Comparison of ENCODE assay signal across 8 cellular contexts in the genomic region with DNA sequence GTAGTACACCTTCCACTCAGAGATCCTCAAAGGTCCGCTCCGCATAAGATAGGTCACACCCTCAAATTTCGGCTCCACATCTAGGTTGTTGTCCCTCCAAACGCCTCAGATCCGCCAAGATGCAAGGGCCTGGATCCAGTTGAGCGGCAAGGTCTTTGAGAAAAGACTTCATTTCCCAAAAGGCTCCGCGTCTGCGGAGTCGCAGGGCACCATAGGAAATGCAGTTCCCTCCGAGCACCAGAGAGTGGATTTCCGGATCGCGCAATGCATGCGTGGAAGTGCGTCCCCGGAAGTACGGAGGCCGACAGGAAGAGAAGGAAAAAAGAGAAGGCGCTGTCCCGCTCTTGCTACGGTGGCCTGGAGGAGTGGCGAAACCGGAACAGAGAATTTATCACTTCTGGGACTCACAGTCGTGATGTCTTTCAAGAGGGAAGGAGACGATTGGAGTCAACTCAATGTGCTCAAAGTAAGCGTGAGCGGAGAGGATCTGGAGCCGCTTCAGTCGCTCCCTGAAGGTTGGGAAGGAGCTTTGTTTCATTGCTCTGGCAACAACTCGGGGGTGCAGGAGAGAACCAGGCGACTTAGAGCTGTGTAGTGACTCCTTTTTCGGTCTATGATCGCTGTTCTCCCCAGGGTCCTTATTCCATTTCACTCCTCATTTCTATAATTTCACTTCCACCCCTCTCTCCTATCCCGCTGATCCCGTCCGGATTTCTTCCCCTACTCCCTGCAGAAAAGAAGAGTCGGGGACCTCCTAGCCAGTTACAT. TPM values are rescaled to one million over a fixed set of nuclear protein-coding genes. Genes with fewer than 3 reads are reported as not detected.
DNase-seq lines count a peak whose midpoint lies in the region; ATAC-seq and TF ChIP-seq lines count a peak whose summit lies in the region.

A gene with protein sequence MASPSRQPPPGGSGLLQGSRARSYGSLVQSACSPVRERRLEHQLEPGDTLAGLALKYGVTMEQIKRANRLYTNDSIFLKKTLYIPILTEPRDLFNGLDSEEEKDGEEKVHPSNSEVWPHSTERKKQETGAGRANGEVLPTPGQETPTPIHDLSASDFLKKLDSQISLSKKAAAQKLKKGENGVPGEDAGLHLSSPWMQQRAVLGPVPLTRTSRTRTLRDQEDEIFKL (minus strand): TSS at position 165 of the 768 bp plus-strand sequence. CDS start 644 bp downstream, outside the sequence.
A gene with protein sequence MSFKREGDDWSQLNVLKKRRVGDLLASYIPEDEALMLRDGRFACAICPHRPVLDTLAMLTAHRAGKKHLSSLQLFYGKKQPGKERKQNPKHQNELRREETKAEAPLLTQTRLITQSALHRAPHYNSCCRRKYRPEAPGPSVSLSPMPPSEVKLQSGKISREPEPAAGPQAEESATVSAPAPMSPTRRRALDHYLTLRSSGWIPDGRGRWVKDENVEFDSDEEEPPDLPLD (plus strand): TSS at position 407 of the 768 bp plus-strand sequence. CDS start 9 bp downstream, at position 416.

- H3K4me1 ChIP-seq in SK-N-SH (ENCODE audit: control insufficient read depth in 1 of 2, insufficient read depth in 2 of 2, low read depth in 1 of 2, low read length in 1 of 2), result peaks cover 4 to 15% of the 10 kb centered on the region in 2 experiments; a peak in 2 of 4 replicates

- H3F3A ChIP-seq in SK-N-SH (replicated peaks; ENCODE audit: insufficient read depth), result no peaks in the 10 kb centered on the region

- H3K9ac ChIP-seq in SK-N-SH, result peak within 1 kb of the TSS; percentile 83

- no peaks in the 10 kb centered on the region for H3K9me3 ChIP-seq in SK-N-SH

- H3K27me3 ChIP-seq in SK-N-SH (ENCODE audit: insufficient read depth), result no peaks in the 10 kb centered on the region

- peaks cover 22 to 25% of the 10 kb centered on the region in 2 donors for H3K36me3 Mint-ChIP-seq in activated naive CD4-positive, alpha-beta T cell treated with anti-CD3 and anti-CD28 coated beads, Interleukin-2, amount 50 U/mL, for 72 hours

- peaks cover 40% of the 10 kb centered on the region for H3K79me2 ChIP-seq in SK-N-SH (ENCODE audit: insufficient read depth)

- TF ChIP-seq RAD21 in SK-N-SH (IDR thresholded peaks at IDR 0.05; ENCODE audit: low read length), result no peak

- peak within 1 kb of the TSS; percentile 89 for H2AFZ ChIP-seq in SK-N-SH (ENCODE audit: low read depth)

- no peak for TF ChIP-seq CTCF in SK-N-SH (IDR thresholded peaks at IDR 0.05)

- CTCF ChIA-PET in SK-N-SH (lab: Yijun Ruan, JAX), result interaction anchor here (0.6 to 1.8 kb wide), 7 partner anchors 10 to 142 kb away, joined by 3 to 12 read pairs (median 4); a partner anchor contains a TSS

- TF ChIP-seq EP300 in SK-N-SH (IDR thresholded peaks at IDR 0.05; ENCODE audit: borderline replicate concordance in 1 of 2, low read depth in 1 of 2, low read length in 1 of 2), result peak in 1 of 2 experiments; percentile 34; a peak in 2 of 4 replicates

- no peaks in the 10 kb centered on the region for H4K20me1 ChIP-seq in SK-N-SH (ENCODE audit: insufficient read depth)

- peaks cover 17 to 35% of the 10 kb centered on the region in 2 experiments for H3K36me3 ChIP-seq in SK-N-SH (replicated peaks in 1 of 2; ENCODE audit: control insufficient read depth in 1 of 2, insufficient read depth in 2 of 2, low read length in 1 of 2)

- peak within 1 kb of the TSS; percentile 76 to 92 for H3K27ac ChIP-seq in SK-N-SH (ENCODE audit: low read depth in 2 of 2, low read length in 1 of 2)

- ATAC-seq in HG02588 (IDR thresholded peaks at IDR 0.05; ENCODE audit: unreplicated experiment), result peak; percentile 85
- peak; percentile 95 to 96 for ATAC-seq in activated naive CD4-positive, alpha-beta T cell treated with anti-CD3 and anti-CD28 coated beads, Interleukin-2, amount 50 U/mL, for 72 hours

- POLR2A ChIA-PET in SK-N-SH (lab: Yijun Ruan, JAX), result interaction anchor here (0.6 to 1.0 kb wide), 3 partner anchors 23 to 95 kb away, joined by 3 to 4 read pairs (median 3); a partner anchor contains a TSS

- peak within 1 kb of the TSS; percentile 87 for H3K4me3 ChIP-seq in GM08714 (ENCODE audit: low read length)
- peak within 1 kb of the TSS; percentile 84 to 86 for H3K4me3 ChIP-seq in SK-N-SH (ENCODE audit: low read depth in 2 of 2, low read length in 1 of 2)

- WGBS in SK-N-SH (ENCODE audit: low lambda C conversion rate), result under 1% methylated on average over 38 of the region's 38 CpGs

- DNase-seq in NCI-H1092 (lab: John Stamatoyannopoulos, UW), result peak; percentile 99
- DNase-seq in SK-N-SH, result peak; percentile 88
- DNase-seq in activated naive CD4-positive, alpha-beta T cell treated with anti-CD3 and anti-CD28 coated beads, Interleukin-2, amount 50 U/mL, for 72 hours (ENCODE audit: low spot score in 2 of 2), result peak; percentile 94 to 97
- peak; percentile 84 for DNase-seq in glomerular endothelial cell (ENCODE audit: extremely low read depth, low read depth, low spot score)
- DNase-seq in nucleus accumbens (lab: John Stamatoyannopoulos, UW), result peak; percentile 71 to 99 (median 96)
- DNase-seq in superior temporal gyrus (ENCODE audit: extremely low spot score), result peak; percentile 100

- H3K9me3 Mint-ChIP-seq in activated naive CD4-positive, alpha-beta T cell treated with anti-CD3 and anti-CD28 coated beads, Interleukin-2, amount 50 U/mL, for 72 hours, result no peaks in the 10 kb centered on the region

- H3K4me2 ChIP-seq in SK-N-SH, result peak within 1 kb of the TSS; percentile 95

- peak within 1 kb of the TSS; percentile 95 to 97 for H3K27ac Mint-ChIP-seq in activated naive CD4-positive, alpha-beta T cell treated with anti-CD3 and anti-CD28 coated beads, Interleukin-2, amount 50 U/mL, for 72 hours

- H3K9me2 ChIP-seq in SK-N-SH, result no peaks in the 10 kb centered on the region

TF ChIP-seq in SK-N-SH, 30 proteins besides CTCF, POLR2A, EP300 and RAD21 (continues in another document):
- TF ChIP-seq, protein P1, sequence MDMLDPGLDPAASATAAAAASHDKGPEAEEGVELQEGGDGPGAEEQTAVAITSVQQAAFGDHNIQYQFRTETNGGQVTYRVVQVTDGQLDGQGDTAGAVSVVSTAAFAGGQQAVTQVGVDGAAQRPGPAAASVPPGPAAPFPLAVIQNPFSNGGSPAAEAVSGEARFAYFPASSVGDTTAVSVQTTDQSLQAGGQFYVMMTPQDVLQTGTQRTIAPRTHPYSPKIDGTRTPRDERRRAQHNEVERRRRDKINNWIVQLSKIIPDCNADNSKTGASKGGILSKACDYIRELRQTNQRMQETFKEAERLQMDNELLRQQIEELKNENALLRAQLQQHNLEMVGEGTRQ (IDR thresholded peaks at IDR 0.05; ENCODE audit: borderline replicate concordance, low read depth, low read length), result no peak
- no peak; the same call in 1 of the 2 replicates for TF ChIP-seq RXRA (IDR thresholded peaks at IDR 0.05; ENCODE audit: borderline replicate concordance, low read depth)
- no peak for TF ChIP-seq FOSL2 (IDR thresholded peaks at IDR 0.05; ENCODE audit: borderline replicate concordance, low read depth)
- peak; percentile 50; the same call in 1 of the 2 replicates for TF ChIP-seq RFX5 (IDR thresholded peaks at IDR 0.05; ENCODE audit: low read length)
- peak; percentile 74; the same call in 1 of the 2 replicates for TF ChIP-seq RCOR1 (IDR thresholded peaks at IDR 0.05; ENCODE audit: low read length)
- peak; percentile 97 for TF ChIP-seq GABPA (IDR thresholded peaks at IDR 0.05; ENCODE audit: low read depth)
- TF ChIP-seq, protein P2, sequence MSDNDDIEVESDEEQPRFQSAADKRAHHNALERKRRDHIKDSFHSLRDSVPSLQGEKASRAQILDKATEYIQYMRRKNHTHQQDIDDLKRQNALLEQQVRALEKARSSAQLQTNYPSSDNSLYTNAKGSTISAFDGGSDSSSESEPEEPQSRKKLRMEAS (IDR thresholded peaks at IDR 0.05; ENCODE audit: low read depth), result peak; percentile 88
- TF ChIP-seq, protein P3, sequence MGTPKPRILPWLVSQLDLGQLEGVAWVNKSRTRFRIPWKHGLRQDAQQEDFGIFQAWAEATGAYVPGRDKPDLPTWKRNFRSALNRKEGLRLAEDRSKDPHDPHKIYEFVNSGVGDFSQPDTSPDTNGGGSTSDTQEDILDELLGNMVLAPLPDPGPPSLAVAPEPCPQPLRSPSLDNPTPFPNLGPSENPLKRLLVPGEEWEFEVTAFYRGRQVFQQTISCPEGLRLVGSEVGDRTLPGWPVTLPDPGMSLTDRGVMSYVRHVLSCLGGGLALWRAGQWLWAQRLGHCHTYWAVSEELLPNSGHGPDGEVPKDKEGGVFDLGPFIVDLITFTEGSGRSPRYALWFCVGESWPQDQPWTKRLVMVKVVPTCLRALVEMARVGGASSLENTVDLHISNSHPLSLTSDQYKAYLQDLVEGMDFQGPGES (IDR thresholded peaks at IDR 0.05; ENCODE audit: low read depth, low read length), result no peak
- no peak; the same call in 1 of the 2 replicates for TF ChIP-seq JUND (IDR thresholded peaks at IDR 0.05)
- TF ChIP-seq CHD2 (IDR thresholded peaks at IDR 0.05; ENCODE audit: low read length, partially characterized antibody), result peak; percentile 96
- peak; percentile 65; the same call in 1 of the 2 replicates for TF ChIP-seq TCF12 (IDR thresholded peaks at IDR 0.05)
- TF ChIP-seq YY1 (IDR thresholded peaks at IDR 0.05; ENCODE audit: low read depth), result peak; percentile 69; the same call in 1 of the 2 replicates
- no peak for TF ChIP-seq MEF2A (IDR thresholded peaks at IDR 0.05; ENCODE audit: borderline replicate concordance, low read depth)
- peak; percentile 83 for TF ChIP-seq POLR2AphosphoS5 (IDR thresholded peaks at IDR 0.05; ENCODE audit: low read depth, low read length)

RNA-seq across cellular contexts. Expression of the first gene that starts in this region (rescaled TPM):
- 4.5 and 5.1 TPM in 2 replicates for polyA plus RNA-seq in SK-N-SH (2012; rRNA removed)
- polyA plus RNA-seq in SK-N-SH (2012; cell fraction: cytosol; rRNA removed), result 3.7 and 4.4 TPM in 2 replicates
- 7.1 and 7.3 TPM in 2 replicates for polyA plus RNA-seq in SK-N-SH (2012; cell fraction: nucleus; rRNA removed)
- 10 to 100 TPM in 1 of 2 donors, 1 to 10 TPM in 1; 3.8 to 36.1 TPM for total RNA-seq in activated naive CD4-positive, alpha-beta T cell treated with anti-CD3 and anti-CD28 coated beads, Interleukin-2, amount 50 U/mL, for 72 hours
- 4.7 and 5.9 TPM in 2 replicates for total RNA-seq in glomerular endothelial cell

RNA-seq across cellular contexts. Expression of the second gene that starts in this region (rescaled TPM):
- polyA plus RNA-seq in SK-N-SH (2012; rRNA removed), result 23.4 and 27.8 TPM in 2 replicates
- 19.6 and 20.7 TPM in 2 replicates for polyA plus RNA-seq in SK-N-SH (2012; cell fraction: cytosol; rRNA removed)
- polyA plus RNA-seq in SK-N-SH (2012; cell fraction: nucleus; rRNA removed), result 61.7 and 92.2 TPM in 2 replicates
- 10 to 100 TPM; 62.3 to 83.9 TPM for total RNA-seq in activated naive CD4-positive, alpha-beta T cell treated with anti-CD3 and anti-CD28 coated beads, Interleukin-2, amount 50 U/mL, for 72 hours
- total RNA-seq in glomerular endothelial cell, result 39.3 and 42.6 TPM in 2 replicates

Comparison
In these comparisons a context has a peak if more than half of its experiments do, and no peak if none do; other contexts are left out.
1. Peak in every context shown above with its lines: DNase-seq, ATAC-seq, H3K4me3 ChIP-seq and H3K27ac ChIP-seq.